Comparison of ENCODE assay signal across 28 cellular contexts in genomic region chr19:28014821-28015405, GRCh38.
"Had no signal": no experiment of that assay in that cellular context is flagged by ENCODE, and none has a peak within 500 bp of the region (broad histone marks: within the 10 kb centered on the region; RNA-seq: fewer than 3 reads in every experiment).

No MANE protein-coding gene starts in this region.

- DNase-seq: naive B cell; naive thymus-derived CD8-positive, alpha-beta T cell; nephron progenitor cell; occipital lobe; ovary; posterior cingulate gyrus; psoas muscle; right cardiac atrium; right lobe of liver; sigmoid colon; small intestine; stimulated activated CD4-positive, alpha-beta T cell treated with anti-CD3 and anti-CD28 coated beads, Interleukin-12 subunit alpha, Interleukin-12 subunit beta, amount 100 ng/mL, for 4 hours; stimulated activated CD4-positive, alpha-beta T cell treated with anti-CD3 and anti-CD28 coated beads, Interleukin-1b, Interleukin-23, amount 100 ng/mL, for 48 hours; stimulated activated CD4-positive, alpha-beta T cell treated with anti-CD3 and anti-CD28 coated beads, Interleukin-4, amount 100 ng/mL, for 1 hour; stimulated activated CD4-positive, alpha-beta T cell treated with anti-CD3 and anti-CD28 coated beads, Interleukin-4, amount 100 ng/mL, for 4 hours; stimulated activated CD8-positive, alpha-beta memory T cell treated with anti-CD3 and anti-CD28 coated beads, Interleukin-4, amount 100 ng/mL, for 48 hours; stimulated activated naive CD4-positive, alpha-beta T cell; stimulated activated naive CD8-positive, alpha-beta T cell treated with anti-CD3 and anti-CD28 coated beads, Interleukin-15, amount 100 ng/mL, for 72 hours; stimulated activated naive CD8-positive, alpha-beta T cell treated with anti-CD3 and anti-CD28 coated beads, Interleukin-15, Interleukin-2, amounts not matched to agents 100 U/mL and 50 U/mL, for 24 hours; substantia nigra; testis; tibial artery; transverse colon; upper lobe of left lung had no signal

- H3K4me1 ChIP-seq: parathyroid adenoma, psoas muscle, right lobe of liver, suprapubic skin, testis, tibial artery, transverse colon, upper lobe of left lung had no signal

- H3K27ac ChIP-seq: ovary, parathyroid adenoma, psoas muscle, right lobe of liver, sigmoid colon, suprapubic skin, testis, tibial artery, transverse colon, upper lobe of left lung had no signal

- H3K36me3 ChIP-seq: ovary, right lobe of liver, sigmoid colon, suprapubic skin, tibial artery, transverse colon, upper lobe of left lung had no signal

- H3K27me3 ChIP-seq: ovary, right lobe of liver, sigmoid colon, suprapubic skin, testis, tibial artery, transverse colon, upper lobe of left lung had no signal

- H3K9ac ChIP-seq: parathyroid adenoma had no signal

- H2AFZ ChIP-seq: parathyroid adenoma had no signal

- H3K79me2 ChIP-seq: parathyroid adenoma had no signal

- H3K9me3 ChIP-seq: ovary, psoas muscle, right lobe of liver, sigmoid colon, suprapubic skin, testis, tibial artery, transverse colon, upper lobe of left lung had no signal

- H3K4me3 ChIP-seq: ovary, psoas muscle, right lobe of liver, sigmoid colon, suprapubic skin, testis, tibial artery, transverse colon, upper lobe of left lung had no signal

- ATAC-seq: naive thymus-derived CD8-positive, alpha-beta T cell; natural killer cell treated with Interleukin-12 subunit alpha and Interleukin-12 subunit beta and Interleukin-15 and Interleukin-18, amount 100 ng/mL, for 72 hours; psoas muscle; right cardiac atrium; right lobe of liver; stimulated activated memory B cell treated with anti-CD40 and anti-IgM and Interleukin-4, amounts not matched to agents 10 μg/mL and 1 μg/mL and 100 μg/mL, for 72 hours; stimulated activated naive CD8-positive, alpha-beta T cell treated with anti-CD3 and anti-CD28 coated beads, Interleukin-15, amount 100 ng/mL, for 72 hours; stimulated activated naive CD8-positive, alpha-beta T cell treated with anti-CD3 and anti-CD28 coated beads, Interleukin-15, Interleukin-2, amounts not matched to agents 100 U/mL and 50 U/mL, for 24 hours had no signal
